15 cellular contexts compared by ENCODE assay signal in genomic region chr17:17435323-17435722, GRCh38.
DNase-seq lines count a peak whose midpoint lies in the region; ATAC-seq and TF ChIP-seq lines count a peak whose summit lies in the region.
"Had no signal": no experiment of that assay in that cellular context is flagged by ENCODE, and none has a peak within 500 bp of the region (broad histone marks: within the 10 kb centered on the region; RNA-seq: fewer than 3 reads in every experiment).

No MANE protein-coding gene starts in this region.

- in situ Hi-C loops in brain microvascular endothelial cell (cut with HindIII; ENCODE audit: low pct_ligation_motif_present, low sequenced_read_pairs): no loop called here

- TF ChIP-seq CTCF in AG09319 (IDR thresholded peaks at IDR 0.05; ENCODE audit: low read depth, low read length): peak; percentile 49
- peak; percentile 68 for TF ChIP-seq CTCF in brain microvascular endothelial cell (IDR thresholded peaks at IDR 0.05; ENCODE audit: low read depth, low read length, missing control alignments)

- DNase-seq in AG09319 (ENCODE audit: extremely low read depth, low read depth) (peak; percentile 32), HuH-7 (ENCODE audit: low spot score) (peak; percentile 55), brain microvascular endothelial cell (peak; percentile 67), kidney tubule cell (ENCODE audit: low spot score) (peak; percentile 63), COLO829 (ENCODE audit: low spot score) (no peak)
- DNase-seq in stimulated activated naive CD4-positive, alpha-beta T cell (lab: John Stamatoyannopoulos, UW): no peak
- no peak for DNase-seq in effector CD8-positive, alpha-beta T cell (lab: John Stamatoyannopoulos, UW)
- DNase-seq: activated CD4-positive, alpha-beta T cell treated with anti-CD3 and anti-CD28 coated beads, Interleukin-2, amount 50 U/mL, for 4 hours; activated naive CD4-positive, alpha-beta T cell treated with Interleukin-2 at 50 U/mL for 16 hours; CD4-positive, CD25-positive, alpha-beta regulatory T cell; NCI-H1930; posterior cingulate gyrus; stimulated activated CD4-positive, alpha-beta T cell treated with anti-CD3 and anti-CD28 coated beads, Interleukin-2, amount 100 ng/mL, for 24 hours; stimulated activated naive CD4-positive, alpha-beta T cell treated with Interleukin-2 at 50 U/mL for 16 hours had no signal

- no peak for ATAC-seq in GM18907 (IDR thresholded peaks at IDR 0.05; ENCODE audit: unreplicated experiment)

- no peaks in the 10 kb centered on the region for H3K36me3 ChIP-seq in brain microvascular endothelial cell (replicated peaks)

- H3K27ac ChIP-seq in brain microvascular endothelial cell: no peak overlapping the region

- H3K4me3 ChIP-seq in brain microvascular endothelial cell (ENCODE audit: low read depth, low read length): no peak overlapping the region

- H3K27me3 ChIP-seq in brain microvascular endothelial cell (replicated peaks): peaks cover under 1% of the 10 kb centered on the region

Comparison
In these comparisons a context has a peak if more than half of its experiments do, and no peak if none do; other contexts are left out.
1. DNase-seq: peak in AG09319 (single experiment), HuH-7 (single experiment), brain microvascular endothelial cell (single experiment) and kidney tubule cell (single experiment); none in COLO829 (single experiment), stimulated activated naive CD4-positive, alpha-beta T cell (0 of 6) and effector CD8-positive, alpha-beta T cell (single experiment).